Comparison of ENCODE assay signal across 19 cellular contexts in genomic region chr4:170005472-170005871, GRCh38. TPM values are rescaled to one million over a fixed set of nuclear protein-coding genes. Genes with fewer than 3 reads are reported as not detected.
A peak's percentile ranks its signal among the peaks of the same experiment; 100 is the strongest.
DNase-seq lines count a peak whose midpoint lies in the region; ATAC-seq and TF ChIP-seq lines count a peak whose summit lies in the region.
"Had no signal": no experiment of that assay in that cellular context is flagged by ENCODE, and none has a peak within 500 bp of the region (broad histone marks: within the 10 kb centered on the region; RNA-seq: fewer than 3 reads in every experiment).

No MANE protein-coding gene starts in this region.

- CTCF ChIA-PET in WTC11 (lab: Charles Lee), result no interaction called here

- H3K4me1 Mint-ChIP-seq in WTC11 (peaks cover 36% of the 10 kb centered on the region), nephron progenitor cell (peaks cover 17% of the 10 kb centered on the region)
- H3K4me1 Mint-ChIP-seq: mesothelial cell of epicardium had no signal

- H3K27ac Mint-ChIP-seq in WTC11, result 0 out of 2 replicates have a peak overlapping the region, but pooled peaks have one; percentile 21
- peak overlapping the region; percentile 80 for H3K27ac Mint-ChIP-seq in nephron progenitor cell
- H3K27ac Mint-ChIP-seq: activated B cell treated with CpG ODN at 0.5 μM for 24 hours; activated CD8-positive, alpha-beta T cell treated with anti-CD3 and anti-CD28 coated beads for 36 hours; activated naive CD8-positive, alpha-beta T cell; activated T-cell treated with anti-CD3 and anti-CD28 coated beads, Interleukin-2, amount 50 U/mL, for 72 hours; CD8-positive, alpha-beta memory T cell; mesothelial cell of epicardium had no signal

- H3K27me3 Mint-ChIP-seq in WTC11 (ENCODE audit: low read depth) (no peaks in the 10 kb centered on the region), nephron progenitor cell (ENCODE audit: low read depth, poor library complexity) (peaks cover 3% of the 10 kb centered on the region)

- DNase-seq in DMS79 (lab: John Stamatoyannopoulos, UW) (peak; percentile 13), NCI-H187 treated with DMSO at 0.1 percent for 48 hours (lab: John Stamatoyannopoulos, UW) (peak; percentile 53), WTC11 (ENCODE audit: low spot score) (no peak), nephron progenitor cell (no peak), cerebellar cortex (ENCODE audit: low spot score) (no peak), DMS114 treated with DMSO at 0.1 percent for 48 hours (lab: John Stamatoyannopoulos, UW; ENCODE audit: unreplicated experiment) (no peak)
- DNase-seq in activated CD8-positive, alpha-beta memory T cell treated with anti-CD3 and anti-CD28 coated beads, Interleukin-2, amount 50 U/mL, for 48 hours, result no peak
- DNase-seq: activated B cell treated with CpG ODN at 0.5 μM for 24 hours; activated CD8-positive, alpha-beta T cell treated with anti-CD3 and anti-CD28 coated beads for 36 hours; activated T-cell treated with anti-CD3 and anti-CD28 coated beads, Interleukin-2, amount 50 U/mL, for 72 hours; CD8-positive, alpha-beta memory T cell; islet precursor cell; right lobe of liver; SHP77 treated with DMSO at 0.1 percent for 48 hours; stimulated activated CD4-positive, alpha-beta T cell treated with anti-CD3 and anti-CD28 coated beads, Interleukin-1b, Interleukin-23, amount 100 ng/mL, for 48 hours; T-helper 2 cell had no signal

- no peak for TF ChIP-seq CTCF in WTC11 (IDR thresholded peaks at IDR 0.05)
- TF ChIP-seq CTCF in nephron progenitor cell (IDR thresholded peaks at IDR 0.05), result no peak

- peaks cover 3% of the 10 kb centered on the region for H3K9me3 Mint-ChIP-seq in WTC11
- H3K9me3 Mint-ChIP-seq in nephron progenitor cell, result peaks cover 4% of the 10 kb centered on the region
- H3K9me3 Mint-ChIP-seq: activated B cell treated with CpG ODN at 0.5 μM for 24 hours; activated CD8-positive, alpha-beta T cell treated with anti-CD3 and anti-CD28 coated beads for 36 hours; activated T-cell treated with anti-CD3 and anti-CD28 coated beads, Interleukin-2, amount 50 U/mL, for 72 hours; CD8-positive, alpha-beta memory T cell had no signal

- POLR2A ChIA-PET in WTC11 (lab: Charles Lee), result no interaction called here

- H3K4me3 Mint-ChIP-seq in WTC11, result no peak overlapping the region
- no peak overlapping the region for H3K4me3 Mint-ChIP-seq in nephron progenitor cell
- H3K4me3 Mint-ChIP-seq: activated B cell treated with CpG ODN at 0.5 μM for 24 hours; activated CD8-positive, alpha-beta T cell treated with anti-CD3 and anti-CD28 coated beads for 36 hours; activated naive CD8-positive, alpha-beta T cell; activated T-cell treated with anti-CD3 and anti-CD28 coated beads, Interleukin-2, amount 50 U/mL, for 72 hours; CD8-positive, alpha-beta memory T cell; mesothelial cell of epicardium had no signal

- ATAC-seq in WTC11, result no peak
- ATAC-seq in HG03442 (IDR thresholded peaks at IDR 0.05; ENCODE audit: unreplicated experiment), result no peak
- ATAC-seq: activated CD8-positive, alpha-beta T cell treated with anti-CD3 and anti-CD28 coated beads for 36 hours; activated T-cell treated with anti-CD3 and anti-CD28 coated beads, Interleukin-2, amount 50 U/mL, for 72 hours; right lobe of liver had no signal

- H3K36me3 Mint-ChIP-seq in WTC11, result peaks cover 3% of the 10 kb centered on the region
- no peaks in the 10 kb centered on the region for H3K36me3 Mint-ChIP-seq in nephron progenitor cell (ENCODE audit: low read depth)
- H3K36me3 Mint-ChIP-seq: CD8-positive, alpha-beta memory T cell; mesothelial cell of epicardium had no signal

TF ChIP-seq in WTC11, 78 proteins besides CTCF, POLR2A, EP300 and RAD21:
- TF ChIP-seq AFF4 (CRISPR knock-in tag; IDR thresholded peaks at IDR 0.05; ENCODE audit: borderline replicate concordance) (no peak), NFATC4 (CRISPR knock-in tag; IDR thresholded peaks at IDR 0.05) (no peak), ARID4B (CRISPR knock-in tag; IDR thresholded peaks at IDR 0.05; ENCODE audit: borderline replicate concordance) (no peak), ATF6 (CRISPR knock-in tag; IDR thresholded peaks at IDR 0.05) (no peak)
TF ChIP-seq in WTC11: peak in this region for 0.

RNA-seq across cellular contexts. Expression of gene MFAP3L, which starts 20.7 kb away (rescaled TPM):
- 12.1 to 31.3 TPM (median 16.4 TPM) in 3 replicates for total RNA-seq in WTC11 (2021)

Comparison
In these comparisons a context has a peak if more than half of its experiments do, and no peak if none do; other contexts are left out.
1. DNase-seq: peak in DMS79 (single experiment) and NCI-H187 treated with DMSO at 0.1 percent for 48 hours (single experiment); none in WTC11 (single experiment), nephron progenitor cell (single experiment), activated CD8-positive, alpha-beta memory T cell treated with anti-CD3 and anti-CD28 coated beads, Interleukin-2, amount 50 U/mL, for 48 hours (single experiment), cerebellar cortex (single experiment) and DMS114 treated with DMSO at 0.1 percent for 48 hours (single experiment).